In the genomic region with DNA sequence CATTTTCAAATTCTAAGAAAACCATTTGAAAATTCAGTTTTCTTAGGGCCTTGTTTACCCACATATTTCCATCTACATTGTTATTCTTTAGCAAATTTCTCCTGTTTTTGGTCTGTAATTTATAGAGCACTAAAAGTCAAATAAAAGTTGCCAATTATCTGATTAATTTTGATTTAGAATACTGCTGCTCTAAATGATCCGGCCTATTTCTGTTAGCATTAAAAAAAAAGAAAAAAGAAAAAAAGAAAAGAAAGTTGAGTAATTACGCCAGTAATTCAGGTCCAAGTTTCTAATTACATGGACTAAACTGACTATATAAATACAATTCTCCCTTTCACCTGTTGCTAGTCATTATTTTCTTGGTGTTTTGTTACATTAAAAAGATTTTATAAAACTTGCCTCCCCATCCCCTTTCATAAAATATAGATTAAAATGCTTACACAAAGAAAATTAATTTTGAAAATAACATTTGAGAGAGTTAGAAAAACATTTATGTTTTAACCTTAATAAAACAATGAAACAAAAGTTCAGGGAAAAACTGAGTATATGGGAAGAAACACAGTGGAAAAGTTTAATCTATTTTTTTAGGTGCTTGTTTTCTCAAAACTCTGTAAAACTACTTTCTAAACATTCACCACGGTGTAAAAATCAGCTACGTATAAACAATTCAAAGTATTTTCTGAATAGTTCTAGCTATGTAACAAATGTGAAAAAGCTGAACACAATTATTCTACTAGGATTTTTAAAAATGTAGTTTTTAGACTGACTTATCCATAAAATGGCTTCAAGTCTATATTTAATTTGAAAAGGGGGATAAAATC, we compare ENCODE assay signal across 19 cellular contexts. TPM values are rescaled to one million over a fixed set of nuclear protein-coding genes. Genes with fewer than 3 reads are reported as not detected.
DNase-seq lines count a peak whose midpoint lies in the region; ATAC-seq, FAIRE-seq and TF ChIP-seq lines count a peak whose summit lies in the region.
"Had no signal": no experiment of that assay in that cellular context is flagged by ENCODE, and none has a peak within 500 bp of the region (broad histone marks: within the 10 kb centered on the region; RNA-seq: fewer than 3 reads in every experiment).

No MANE protein-coding gene starts in this region.

- BruUV-seq in HCT116 (replicated peaks; lab: Mats Ljungman, UMichigan) (no TSS peak), PC-3 (replicated peaks; lab: Mats Ljungman, UMichigan) (TSS peak; percentile 59)

- H3K4me2 ChIP-seq in HCT116 (ENCODE audit: low read length) (no peak overlapping the region), PC-3 (ENCODE audit: low read length) (peak overlapping the region; percentile 77)

- no peak for ATAC-seq in activated CD4-positive, alpha-beta T cell treated with anti-CD3 and anti-CD28 coated beads for 36 hours
- ATAC-seq in HCT116 (no peak), PC-3 (no peak), GM18861 (IDR thresholded peaks at IDR 0.05; ENCODE audit: unreplicated experiment) (no peak), T-cell (replicated peaks in 1 of 4) (no peak)

- H3K27me3 ChIP-seq in HCT116 (ENCODE audit: insufficient read depth, low read length) (no peaks in the 10 kb centered on the region), PC-3 (ENCODE audit: low read length) (no peaks in the 10 kb centered on the region)

- H2AFZ ChIP-seq in HCT116 (ENCODE audit: low read depth, low read length, poor library complexity, severe bottlenecking) (peak overlapping the region; percentile 14), PC-3 (ENCODE audit: low read length) (no peak overlapping the region)

- no peak for TF ChIP-seq POLR2A in HCT116 (IDR thresholded peaks at IDR 0.05; ENCODE audit: borderline replicate concordance, extremely low read depth, insufficient read depth, insufficient read length)

- TF ChIP-seq RAD21 in HCT116 (IDR thresholded peaks at IDR 0.05; ENCODE audit: low read depth) = no peak

- H3K9me3 Mint-ChIP-seq in activated CD4-positive, alpha-beta T cell treated with anti-CD3 and anti-CD28 coated beads for 36 hours (ENCODE audit: low read depth) = no peaks in the 10 kb centered on the region
- no peaks in the 10 kb centered on the region for H3K9me3 Mint-ChIP-seq in T-cell
- H3K9me3 Mint-ChIP-seq: CD4-positive, alpha-beta T cell had no signal

- peak; percentile 64 for FAIRE-seq in frontal cortex (lab: Jason Lieb, UNC)

- H3K27me3 Mint-ChIP-seq in activated CD4-positive, alpha-beta T cell treated with anti-CD3 and anti-CD28 coated beads for 36 hours = peaks cover 3% of the 10 kb centered on the region
- H3K27me3 Mint-ChIP-seq in T-cell = peaks cover 0 to 10% of the 10 kb centered on the region in 2 donors
- H3K27me3 Mint-ChIP-seq: CD4-positive, alpha-beta T cell had no signal

- no peak overlapping the region for H3K27ac ChIP-seq in HCT116 (ENCODE audit: low read depth, low read length)
- H3K27ac ChIP-seq in PC-3 (ENCODE audit: low read length) = peak overlapping the region; percentile 100

- no peaks in the 10 kb centered on the region for H3K36me3 Mint-ChIP-seq in activated CD4-positive, alpha-beta T cell treated with anti-CD3 and anti-CD28 coated beads for 36 hours (ENCODE audit: low read depth)
- no peaks in the 10 kb centered on the region for H3K36me3 Mint-ChIP-seq in T-cell

- TF ChIP-seq CTCF in HCT116 (IDR thresholded peaks at IDR 0.05 in 2 of 3, conservative IDR thresholded peaks at IDR 0.05 in 1 of 3; ENCODE audit: borderline replicate concordance in 1 of 3, insufficient read depth in 1 of 3, low read depth in 2 of 3, low read length in 2 of 3) (no peak), PC-3 (conservative IDR thresholded peaks at IDR 0.05; ENCODE audit: low read depth, low read length) (no peak)

- DNase-seq in activated CD4-positive, alpha-beta T cell treated with anti-CD3 and anti-CD28 coated beads for 36 hours = no peak
- no peak for DNase-seq in activated CD4-positive, alpha-beta T cell treated with anti-CD3 and anti-CD28 coated beads for 1 hour
- DNase-seq in HCT116 (ENCODE audit: low read depth, low spot score) (no peak), PC-3 (no peak), frontal cortex (ENCODE audit: low spot score in 2 of 2) (no peak), NCI-H187 treated with DMSO at 0.1 percent for 48 hours (lab: John Stamatoyannopoulos, UW) (no peak), T-cell (no peak)
- DNase-seq: CD4-positive, alpha-beta T cell; DMS153; GF-D8; GOT3; NCI-H1417 treated with DMSO at 0.1 percent for 48 hours; NCI-H1930; NCI-H226; NCI-H524; NCI-H82 had no signal

- no peak overlapping the region for H3K9ac ChIP-seq in HCT116 (ENCODE audit: low read length)
- H3K9ac ChIP-seq in PC-3 (ENCODE audit: low read length) = peak overlapping the region; percentile 96

- H3K4me1 Mint-ChIP-seq in activated CD4-positive, alpha-beta T cell treated with anti-CD3 and anti-CD28 coated beads for 36 hours = peaks cover 10% of the 10 kb centered on the region
- no peaks in the 10 kb centered on the region for H3K4me1 Mint-ChIP-seq in T-cell

- RAD21 ChIA-PET in HCT116 (lab: Charles Lee; ENCODE audit: low non-redundant PET in 1 of 2, low total read pairs in 2 of 2, uncharacterized antibody in 2 of 2, unreplicated experiment in 2 of 2) = no interaction called here

- H3F3A ChIP-seq in PC-3 (ENCODE audit: low read length, unreplicated experiment) = peaks cover 5% of the 10 kb centered on the region

- H3K4me1 ChIP-seq in HCT116 (ENCODE audit: control insufficient read depth in 1 of 2, insufficient read depth in 2 of 2, low read length in 2 of 2) (peaks cover 0 to 6% of the 10 kb centered on the region in 2 experiments; a peak in 2 of 4 replicates), PC-3 (ENCODE audit: insufficient read depth, low read length) (peaks cover 83% of the 10 kb centered on the region)

- H3K27ac Mint-ChIP-seq in activated CD4-positive, alpha-beta T cell treated with anti-CD3 and anti-CD28 coated beads for 36 hours = peak overlapping the region; percentile 31
- no peak overlapping the region for H3K27ac Mint-ChIP-seq in T-cell
- H3K27ac Mint-ChIP-seq: CD4-positive, alpha-beta T cell had no signal

- H3K79me2 ChIP-seq in HCT116 (ENCODE audit: insufficient read depth, low read length) (no peaks in the 10 kb centered on the region), PC-3 (ENCODE audit: low read length) (peaks cover 42% of the 10 kb centered on the region)

- H3K9me2 ChIP-seq in HCT116 (ENCODE audit: insufficient read depth) = no peaks in the 10 kb centered on the region
- H3K9me2 ChIP-seq in PC-3 (replicated peaks; ENCODE audit: low read length) = no peaks in the 10 kb centered on the region

- CTCF ChIA-PET in activated CD4-positive, alpha-beta T cell treated with anti-CD3 and anti-CD28 coated beads for 36 hours (lab: Charles Lee) = interaction anchor here (1.0 kb wide), 1 partner anchor 34 kb away, joined by 3 read pairs; no protein-coding TSS in a partner anchor
- CTCF ChIA-PET in HCT116 (lab: Charles Lee) = no interaction called here
- CTCF ChIA-PET in PC-3 (lab: Charles Lee) = no interaction called here
- CTCF ChIA-PET in T-cell (lab: Charles Lee) = interaction anchor here in 1 of 2 donors (0.7 kb wide), 1 partner anchor 287 kb away, joined by 3 read pairs; no protein-coding TSS in a partner anchor

- intact Hi-C loops in activated CD4-positive, alpha-beta T cell treated with anti-CD3 and anti-CD28 coated beads for 36 hours (cut with DNase I, micrococcal nuclease) = no loop called here
- intact Hi-C loops in HCT116 (cut with micrococcal nuclease) (no loop called here), PC-3 (cut with micrococcal nuclease) (no loop called here)

- POLR2A ChIA-PET in activated CD4-positive, alpha-beta T cell treated with anti-CD3 and anti-CD28 coated beads for 36 hours (lab: Charles Lee) = no interaction called here
- POLR2A ChIA-PET in HCT116 (lab: Charles Lee) = no interaction called here
- POLR2A ChIA-PET in PC-3 (lab: Charles Lee; ENCODE audit: unreplicated experiment) = no interaction called here
- POLR2A ChIA-PET in T-cell (lab: Charles Lee) = no interaction called here

- H3K9me3 ChIP-seq in HCT116 (ENCODE audit: control insufficient read depth in 1 of 2, insufficient read depth in 1 of 2, low read depth in 1 of 2, low read length in 2 of 2) = no peaks in the 10 kb centered on the region
- no peaks in the 10 kb centered on the region for H3K9me3 ChIP-seq in PC-3 (ENCODE audit: low read length)

- H3K36me3 ChIP-seq in HCT116 (ENCODE audit: control insufficient read depth in 1 of 2, insufficient read depth in 2 of 2, low read length in 2 of 2) (no peaks in the 10 kb centered on the region), PC-3 (ENCODE audit: low read depth, low read length) (no peaks in the 10 kb centered on the region)

- no peak overlapping the region for H3K4me3 Mint-ChIP-seq in activated CD4-positive, alpha-beta T cell treated with anti-CD3 and anti-CD28 coated beads for 36 hours
- H3K4me3 Mint-ChIP-seq in T-cell = no peak overlapping the region
- H3K4me3 Mint-ChIP-seq: CD4-positive, alpha-beta T cell had no signal

- H3K4me3 ChIP-seq in HCT116 (replicated peaks in 1 of 2; ENCODE audit: low read depth in 1 of 2, low read length in 2 of 2) (no peak overlapping the region), PC-3 (ENCODE audit: low read length) (peak overlapping the region; percentile 45; the same call in 1 of the 2 replicates)
- H3K4me3 ChIP-seq: GM12878 had no signal

- H4K20me1 ChIP-seq in HCT116 (ENCODE audit: insufficient read depth) = no peaks in the 10 kb centered on the region
- no peaks in the 10 kb centered on the region for H4K20me1 ChIP-seq in PC-3 (ENCODE audit: low read length)

TF ChIP-seq in HCT116, 20 proteins besides CTCF, POLR2A, EP300 and RAD21 (continues in another document):
- no peak for TF ChIP-seq CEBPB (IDR thresholded peaks at IDR 0.05; ENCODE audit: low read depth)
- TF ChIP-seq ELF1 (IDR thresholded peaks at IDR 0.05; ENCODE audit: borderline replicate concordance, low read depth) = no peak
- TF ChIP-seq ZFX (IDR thresholded peaks at IDR 0.05) = no peak
- TF ChIP-seq POLR2AphosphoS5 (IDR thresholded peaks at IDR 0.05; ENCODE audit: low read depth, low read length) = no peak
- TF ChIP-seq EZH2 (IDR thresholded peaks at IDR 0.05) = no peak

RNA-seq across cellular contexts. Expression of a gene that starts 6.8 kb away (rescaled TPM):
- total RNA-seq in activated CD4-positive, alpha-beta T cell treated with anti-CD3 and anti-CD28 coated beads for 36 hours = 10 to 100 TPM; 53.8 to 77.1 TPM
- 43.0 TPM for total RNA-seq in HCT116 (2021; ENCODE audit: unreplicated experiment)
- polyA plus RNA-seq in HCT116 (2012) = 20.2 and 27.9 TPM in 2 replicates
- total RNA-seq in PC-3 (2014; rRNA removed) = 86.4 and 86.6 TPM in 2 replicates
- 65.6 TPM for total RNA-seq in frontal cortex
- total RNA-seq in T-cell = 10 to 100 TPM; 25.2 to 57.2 (median 49.7) TPM

RNA-seq across cellular contexts. Expression of a gene that starts 11.5 kb away (rescaled TPM):
- 10 to 100 TPM; 52.9 to 55.2 TPM for total RNA-seq in activated CD4-positive, alpha-beta T cell treated with anti-CD3 and anti-CD28 coated beads for 36 hours
- total RNA-seq in HCT116 (2021; ENCODE audit: unreplicated experiment) (81.1 TPM), PC-3 (2014; rRNA removed) (119 and 124 TPM in 2 replicates), frontal cortex (129 TPM), T-cell (10 to 100 TPM; 48.9 to 69.2 (median 63.6) TPM)
- polyA plus RNA-seq in HCT116 (2012) = 48.6 and 52.5 TPM in 2 replicates

RNA-seq across cellular contexts. Expression of a gene that starts 35.9 kb away (rescaled TPM):
- under 1 TPM; 0.09 to 0.11 TPM for total RNA-seq in activated CD4-positive, alpha-beta T cell treated with anti-CD3 and anti-CD28 coated beads for 36 hours
- not detected for total RNA-seq in HCT116 (2021; ENCODE audit: unreplicated experiment)
- polyA plus RNA-seq in HCT116 (2012) = not detected in 2 replicates
- 0.04 and 0.12 TPM in 2 replicates for total RNA-seq in PC-3 (2014; rRNA removed)
- total RNA-seq in frontal cortex = 0.41 TPM
- total RNA-seq in T-cell = under 1 TPM in 2 of 5 donors, not detected in 3; 0.23 to 0.33 TPM
- total RNA-seq: CD4-positive, alpha-beta T cell had no signal
- polyA plus RNA-seq: BJ had no signal
